ENCODE assay signal across 1 cellular context in genomic region chr6:32439139-32439538, GRCh38.
TF ChIP-seq lines count a peak whose summit lies in the region.

No MANE protein-coding gene starts in this region.

TF ChIP-seq in HepG2, 621 proteins besides CTCF, POLR2A, EP300 and RAD21:
- TF ChIP-seq FUBP1 (CRISPR knock-in tag; IDR thresholded peaks at IDR 0.05; ENCODE audit: borderline replicate concordance) (no peak), ZNF33B (CRISPR knock-in tag; IDR thresholded peaks at IDR 0.05) (no peak), CSRNP2 (CRISPR knock-in tag; conservative IDR thresholded peaks at IDR 0.05; ENCODE audit: low read depth) (no peak), ZNF547 (CRISPR knock-in tag; IDR thresholded peaks at IDR 0.05) (no peak), BRF2 (CRISPR knock-in tag; IDR thresholded peaks at IDR 0.05) (no peak), ZNF562 (CRISPR knock-in tag; IDR thresholded peaks at IDR 0.05; ENCODE audit: borderline replicate concordance) (no peak), ZFP36 (IDR thresholded peaks at IDR 0.05; ENCODE audit: borderline replicate concordance, low read depth, low read length, partially characterized antibody) (no peak), THAP11 (CRISPR knock-in tag; IDR thresholded peaks at IDR 0.05) (no peak), ZNF446 (CRISPR knock-in tag; IDR thresholded peaks at IDR 0.05) (no peak), ZHX2 (IDR thresholded peaks at IDR 0.05; ENCODE audit: low read depth) (no peak), ZHX2 (CRISPR knock-in tag; IDR thresholded peaks at IDR 0.05; ENCODE audit: borderline replicate concordance) (no peak), ZNF367 (CRISPR knock-in tag; IDR thresholded peaks at IDR 0.05; ENCODE audit: borderline replicate concordance) (no peak), GATAD2A (CRISPR knock-in tag; IDR thresholded peaks at IDR 0.05) (no peak), DMAP1 (CRISPR knock-in tag; IDR thresholded peaks at IDR 0.05) (no peak)
- TF ChIP-seq, protein P1, sequence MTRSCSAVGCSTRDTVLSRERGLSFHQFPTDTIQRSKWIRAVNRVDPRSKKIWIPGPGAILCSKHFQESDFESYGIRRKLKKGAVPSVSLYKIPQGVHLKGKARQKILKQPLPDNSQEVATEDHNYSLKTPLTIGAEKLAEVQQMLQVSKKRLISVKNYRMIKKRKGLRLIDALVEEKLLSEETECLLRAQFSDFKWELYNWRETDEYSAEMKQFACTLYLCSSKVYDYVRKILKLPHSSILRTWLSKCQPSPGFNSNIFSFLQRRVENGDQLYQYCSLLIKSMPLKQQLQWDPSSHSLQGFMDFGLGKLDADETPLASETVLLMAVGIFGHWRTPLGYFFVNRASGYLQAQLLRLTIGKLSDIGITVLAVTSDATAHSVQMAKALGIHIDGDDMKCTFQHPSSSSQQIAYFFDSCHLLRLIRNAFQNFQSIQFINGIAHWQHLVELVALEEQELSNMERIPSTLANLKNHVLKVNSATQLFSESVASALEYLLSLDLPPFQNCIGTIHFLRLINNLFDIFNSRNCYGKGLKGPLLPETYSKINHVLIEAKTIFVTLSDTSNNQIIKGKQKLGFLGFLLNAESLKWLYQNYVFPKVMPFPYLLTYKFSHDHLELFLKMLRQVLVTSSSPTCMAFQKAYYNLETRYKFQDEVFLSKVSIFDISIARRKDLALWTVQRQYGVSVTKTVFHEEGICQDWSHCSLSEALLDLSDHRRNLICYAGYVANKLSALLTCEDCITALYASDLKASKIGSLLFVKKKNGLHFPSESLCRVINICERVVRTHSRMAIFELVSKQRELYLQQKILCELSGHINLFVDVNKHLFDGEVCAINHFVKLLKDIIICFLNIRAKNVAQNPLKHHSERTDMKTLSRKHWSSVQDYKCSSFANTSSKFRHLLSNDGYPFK (CRISPR knock-in tag; IDR thresholded peaks at IDR 0.05; ENCODE audit: borderline replicate concordance), result no peak
